ENCODE assay signal across 8 cellular contexts in the genomic region with DNA sequence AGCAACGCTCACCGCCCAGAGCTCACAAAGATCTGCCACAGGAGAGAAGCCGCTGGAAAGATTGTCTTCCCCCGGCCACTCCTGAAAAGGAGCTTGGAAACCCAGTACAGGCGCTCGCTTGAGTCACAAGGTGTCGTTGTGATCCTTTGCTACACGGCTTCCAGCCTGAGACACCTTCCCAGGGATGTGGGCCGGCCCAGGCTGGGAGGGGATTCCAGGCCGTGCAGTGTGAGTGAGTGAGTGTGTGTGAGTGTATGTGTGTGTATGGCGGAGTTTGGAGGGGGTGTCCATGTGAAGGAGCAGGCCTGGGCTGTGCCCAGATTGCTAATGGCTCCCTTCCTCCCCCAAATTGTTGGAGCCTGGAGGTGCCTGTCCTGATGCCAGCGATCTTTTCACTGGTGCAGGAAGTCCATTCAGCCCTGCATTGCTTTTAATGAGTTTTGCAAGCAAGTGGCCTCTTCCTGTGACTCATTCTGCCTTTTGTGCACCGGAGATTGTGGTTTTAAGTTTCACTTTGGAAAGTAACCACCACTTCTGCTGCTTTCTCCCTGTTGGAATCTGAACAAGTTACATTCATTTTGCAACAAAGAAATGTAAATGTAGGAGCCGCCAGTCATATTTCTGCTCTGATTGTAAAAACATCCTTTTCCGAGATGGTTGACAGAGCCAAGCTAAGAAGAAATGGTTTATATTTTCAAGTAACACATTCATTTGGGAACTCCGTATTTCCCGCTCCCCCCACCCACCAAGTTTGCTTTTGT.
A peak's percentile ranks its signal among the peaks of the same experiment; 100 is the strongest.
DNase-seq lines count a peak whose midpoint lies in the region; ATAC-seq and TF ChIP-seq lines count a peak whose summit lies in the region.

No MANE protein-coding gene starts in this region.

- in situ Hi-C loops in IMR-90 (cut with MboI; ENCODE audit: low sequenced_read_pairs): loop anchor here (5.0 to 10.0 kb wide), 4 partner anchors 705 to 1175 kb away; a partner anchor contains a TSS

- WGBS in IMR-90 (ENCODE audit: extremely low coverage in 2 of 2, insufficient read length in 1 of 2), 2 experiments: 9% methylated on average over 6 of the region's 17 CpGs; no CpG with 5 or more reads in 1 of the 2 experiments
- 1 to 10% (median 4%) methylated on average over 17 of the region's 17 CpGs for WGBS in ovary, 3 donors
- WGBS in urinary bladder: 6% methylated on average over 17 of the region's 17 CpGs

- peak overlapping the region; percentile 25; the same call in 1 of the 2 replicates for H3K4me3 ChIP-seq in IMR-90 (ENCODE audit: insufficient read depth, low read depth, low read length)
- peak overlapping the region; percentile 19 for H3K4me3 ChIP-seq in ovary
- H3K4me3 ChIP-seq in urinary bladder (ENCODE audit: low read depth, low read length): peak overlapping the region; percentile 31

- H3K18ac ChIP-seq in IMR-90 (ENCODE audit: low read depth, low read length): peak overlapping the region; percentile 78

- peak; percentile 82 for ATAC-seq in GM21619 (IDR thresholded peaks at IDR 0.05; ENCODE audit: unreplicated experiment)
- ATAC-seq in IMR-90 (ENCODE audit: low read depth): peak; percentile 83

- H2BK20ac ChIP-seq in IMR-90 (ENCODE audit: low read depth, low read length): peak overlapping the region; percentile 93

- peak; percentile 68 for TF ChIP-seq RAD21 in IMR-90 (IDR thresholded peaks at IDR 0.05; ENCODE audit: low read length)

- no TSS peak for BruUV-seq in IMR-90 (replicated peaks; lab: Mats Ljungman, UMichigan)

- intact Hi-C loops in IMR-90 (cut with micrococcal nuclease): loop anchor here (1.0 to 10.0 kb wide), 9 partner anchors 277 to 1177 kb away; no protein-coding TSS in a partner anchor
- intact Hi-C loops in head of caudate nucleus (cut with DNase I): loop anchor here (10.0 kb wide), 1 partner anchor 1175 kb away; no protein-coding TSS in a partner anchor
- intact Hi-C loops in ovary (cut with DNase I): loop anchor here in 1 of 4 donors (10.0 kb wide), 1 partner anchor 1175 kb away; no protein-coding TSS in a partner anchor

- H3K27me3 ChIP-seq in IMR-90 (ENCODE audit: control insufficient read depth, insufficient read depth, low read length): no peaks in the 10 kb centered on the region
- no peaks in the 10 kb centered on the region for H3K27me3 ChIP-seq in ovary

- H3K9ac ChIP-seq in IMR-90 (ENCODE audit: low read depth, low read length): peak overlapping the region; percentile 40

- CTCF ChIA-PET in IMR-90 (lab: Yijun Ruan, JAX): interaction anchor here (0.6 to 2.1 kb wide), 8 partner anchors 24 to 1177 kb away, joined by 3 to 11 read pairs (median 3); no protein-coding TSS in a partner anchor

- peak overlapping the region; percentile 81 for H3K14ac ChIP-seq in IMR-90 (replicated peaks; ENCODE audit: low read depth, low read length)

- H4K20me1 ChIP-seq in IMR-90 (ENCODE audit: insufficient read depth, low read length): no peaks in the 10 kb centered on the region

- H3K27me3 Mint-ChIP-seq in activated naive CD8-positive, alpha-beta T cell: no peaks in the 10 kb centered on the region

- peaks cover 46% of the 10 kb centered on the region for H3K4me1 Mint-ChIP-seq in activated naive CD8-positive, alpha-beta T cell (ENCODE audit: low read depth)

- H3K56ac ChIP-seq in IMR-90 (ENCODE audit: extremely low read depth, insufficient read depth, low read length): peak overlapping the region; percentile 78

- peaks cover 3% of the 10 kb centered on the region; the same call in 1 of the 2 replicates for H3K36me3 ChIP-seq in IMR-90 (ENCODE audit: control insufficient read depth, insufficient read depth, low read length)
- no peaks in the 10 kb centered on the region for H3K36me3 ChIP-seq in ovary
- no peaks in the 10 kb centered on the region for H3K36me3 ChIP-seq in urinary bladder (ENCODE audit: insufficient read depth)

- H3K36me3 Mint-ChIP-seq in activated naive CD8-positive, alpha-beta T cell: peaks cover 13% of the 10 kb centered on the region

- H3K4ac ChIP-seq in IMR-90 (ENCODE audit: low read depth, low read length): peak overlapping the region; percentile 95

- DNase-seq in EL (peak; percentile 95), IMR-90 (peak; percentile 98), head of caudate nucleus (peak; percentile 42 to 92 (median 76)), ovary (peak; percentile 66 to 72 (median 69))

- H2BK5ac ChIP-seq in IMR-90 (ENCODE audit: low read depth, low read length, poor library complexity, severe bottlenecking): peak overlapping the region; percentile 94

- peak overlapping the region; percentile 76 for H3K4me3 Mint-ChIP-seq in activated naive CD8-positive, alpha-beta T cell

- peak overlapping the region; percentile 90 for H2AK9ac ChIP-seq in IMR-90 (replicated peaks; ENCODE audit: low read depth, low read length, poor library complexity)

- peak overlapping the region; percentile 91 for H2AFZ ChIP-seq in IMR-90 (replicated peaks; ENCODE audit: low read length, poor library complexity)

- no peak for TF ChIP-seq EP300 in ovary (IDR thresholded peaks at IDR 0.05)

- H3K23ac ChIP-seq in IMR-90 (ENCODE audit: low read depth, low read length): peak overlapping the region; percentile 87

- POLR2A ChIA-PET in IMR-90 (lab: Charles Lee; ENCODE audit: unreplicated experiment): no interaction called here

- peak overlapping the region; percentile 74 for H3K4me2 ChIP-seq in IMR-90 (ENCODE audit: low read depth, low read length)

- peak overlapping the region; percentile 94 for H4K91ac ChIP-seq in IMR-90 (ENCODE audit: insufficient read depth, low read depth, low read length)

- peak; percentile 55 for TF ChIP-seq CTCF in IMR-90 (conservative IDR thresholded peaks at IDR 0.05; ENCODE audit: low read depth, low read length)
- peak in 1 of 3 donors; percentile 18 for TF ChIP-seq CTCF in ovary (IDR thresholded peaks at IDR 0.05)

- peaks cover 19% of the 10 kb centered on the region for H3K4me1 ChIP-seq in IMR-90 (ENCODE audit: control insufficient read depth, insufficient read depth, low read length)
- peaks cover 8% of the 10 kb centered on the region for H3K4me1 ChIP-seq in ovary (ENCODE audit: insufficient read depth)
- no peaks in the 10 kb centered on the region for H3K4me1 ChIP-seq in urinary bladder (ENCODE audit: insufficient read depth)

- H2BK15ac ChIP-seq in IMR-90 (ENCODE audit: low read depth, low read length): peak overlapping the region; percentile 75; the same call in 2 of the 3 replicates

- H2BK120ac ChIP-seq in IMR-90 (ENCODE audit: low read depth, low read length): peak overlapping the region; percentile 92

- peak overlapping the region; percentile 96 for H3K27ac ChIP-seq in IMR-90 (ENCODE audit: insufficient read depth, low read length)
- peak overlapping the region in 1 of 2 donors; percentile 74 for H3K27ac ChIP-seq in ovary
- H3K27ac ChIP-seq in urinary bladder (ENCODE audit: low read depth): no peak overlapping the region

- H3K9me1 ChIP-seq in IMR-90 (ENCODE audit: insufficient read depth, low read length): peaks cover 6% of the 10 kb centered on the region; the same call in 1 of the 2 replicates

- dilution Hi-C loops in IMR-90 (cut with HindIII; ENCODE audit: low sequenced_read_pairs, unreplicated experiment): no loop called here

- peak overlapping the region; percentile 67 to 88 for H4K8ac ChIP-seq in IMR-90 (ENCODE audit: low read depth in 2 of 2, low read length in 2 of 2)

- H3K9me3 ChIP-seq in IMR-90 (ENCODE audit: control insufficient read depth, insufficient read depth, low read length) (peaks cover 6% of the 10 kb centered on the region; the same call in 1 of the 2 replicates), ovary (no peaks in the 10 kb centered on the region)

- no peaks in the 10 kb centered on the region for H3K79me1 ChIP-seq in IMR-90 (ENCODE audit: low read depth in 1 of 2, low read length in 2 of 2)

- peak overlapping the region; percentile 71 for H2AK5ac ChIP-seq in IMR-90 (ENCODE audit: low read depth, low read length)

- H3K9me3 Mint-ChIP-seq in activated naive CD8-positive, alpha-beta T cell (ENCODE audit: low read depth): peaks cover 10% of the 10 kb centered on the region

- H4K5ac ChIP-seq in IMR-90 (ENCODE audit: low read depth, low read length): peak overlapping the region; percentile 70

- TF ChIP-seq POLR2A in IMR-90 (IDR thresholded peaks at IDR 0.05; ENCODE audit: low read depth, low read length) (no peak), Raji (IDR thresholded peaks at IDR 0.05; ENCODE audit: insufficient read depth, low read depth, low read length) (peak; percentile 49), ovary (IDR thresholded peaks at IDR 0.05) (no peak)

- peak overlapping the region; percentile 72 for H3K27ac Mint-ChIP-seq in activated naive CD8-positive, alpha-beta T cell

TF ChIP-seq in IMR-90, 13 proteins besides CTCF, POLR2A, EP300 and RAD21:
- TF ChIP-seq SMC3 (IDR thresholded peaks at IDR 0.05; ENCODE audit: low read depth, low read length) (peak; percentile 42; the same call in 1 of the 2 replicates), CEBPB (IDR thresholded peaks at IDR 0.05; ENCODE audit: low read depth, low read length) (peak; percentile 91), BHLHE40 (IDR thresholded peaks at IDR 0.05; ENCODE audit: low read depth, low read length) (peak; percentile 26; the same call in 1 of the 2 replicates), FOS (IDR thresholded peaks at IDR 0.05; ENCODE audit: low read depth, low read length) (peak; percentile 81; the same call in 1 of the 2 replicates), CHD1 (IDR thresholded peaks at IDR 0.05; ENCODE audit: low read depth, low read length) (no peak)
